22 cellular contexts compared by ENCODE assay signal in genomic region chr13:46717275-46717674, GRCh38.
"Had no signal": no experiment of that assay in that cellular context is flagged by ENCODE, and none has a peak within 500 bp of the region (broad histone marks: within the 10 kb centered on the region; RNA-seq: fewer than 3 reads in every experiment).

No MANE protein-coding gene starts in this region.

- H3K4me3 ChIP-seq: breast epithelium, colonic mucosa, heart right ventricle, left ventricle myocardium inferior, sigmoid colon, upper lobe of right lung had no signal

- H3K36me3 ChIP-seq: breast epithelium, colonic mucosa had no signal

- H3K9me3 ChIP-seq: breast epithelium, colonic mucosa, heart right ventricle, left ventricle myocardium inferior, sigmoid colon, upper lobe of right lung had no signal

- H3K27ac ChIP-seq: breast epithelium, colonic mucosa, epithelial cell of prostate, heart right ventricle, left ventricle myocardium inferior, sigmoid colon, upper lobe of right lung had no signal

- H3K27me3 ChIP-seq: breast epithelium, colonic mucosa, heart right ventricle, sigmoid colon, upper lobe of right lung had no signal

- H3K4me1 ChIP-seq: breast epithelium, colonic mucosa, upper lobe of right lung had no signal

- ATAC-seq: activated naive CD4-positive, alpha-beta T cell treated with anti-CD3 and anti-CD28 coated beads, Interleukin-2, amount 50 U/mL, for 72 hours; activated T-helper 17 cell treated with anti-CD3 and anti-CD28 coated beads, Interleukin-2, amount 50 U/mL, for 72 hours; heart right ventricle; upper lobe of right lung; WTC11 had no signal

- DNase-seq: activated CD4-positive, alpha-beta T cell treated with anti-CD3 and anti-CD28 coated beads, Interleukin-2, amount 50 U/mL, for 4 hours; activated CD8-positive, alpha-beta memory T cell treated with anti-CD3 and anti-CD28 coated beads for 24 hours; activated CD8-positive, alpha-beta memory T cell treated with anti-CD3 and anti-CD28 coated beads, Interleukin-2, amount 50 U/mL, for 4 hours; activated T-cell treated with anti-CD3 and anti-CD28 coated beads, Interleukin-2, amount 50 U/mL, for 24 hours; colonic mucosa; endodermal cell; heart right ventricle; immature natural killer cell; kidney glomerular epithelial cell; left ventricle myocardium inferior; mammary epithelial cell; nephron progenitor cell; sigmoid colon; stimulated activated CD4-positive, alpha-beta T cell treated with anti-CD3 and anti-CD28 coated beads, Interleukin-4, amount 100 ng/mL, for 24 hours; stimulated activated naive CD4-positive, alpha-beta T cell treated with Interleukin-2 at 50 U/mL for 16 hours; T-helper 1 cell; upper lobe of right lung had no signal
